ENCODE assay signal across 27 cellular contexts in the genomic region with DNA sequence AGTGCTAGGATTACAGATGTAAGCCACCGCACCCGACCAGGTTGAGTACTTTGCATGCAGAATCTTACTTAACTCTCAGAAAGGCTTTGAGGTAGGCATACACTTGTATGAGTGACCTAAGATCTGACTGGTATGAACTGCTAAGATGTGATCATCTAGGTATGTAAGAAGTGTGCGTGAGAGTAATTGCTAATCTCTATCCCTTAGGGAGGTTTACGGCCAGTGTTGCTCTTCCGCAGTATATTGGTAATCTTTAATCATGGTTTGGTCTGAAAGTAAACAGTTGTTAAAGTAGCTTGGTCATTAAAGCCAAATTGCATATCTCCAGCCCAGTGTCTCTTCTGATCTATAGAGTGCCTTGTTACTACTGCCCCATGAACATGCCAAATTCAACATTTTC.
"Had no signal": no experiment of that assay in that cellular context is flagged by ENCODE, and none has a peak within 500 bp of the region (broad histone marks: within the 10 kb centered on the region; RNA-seq: fewer than 3 reads in every experiment).

No MANE protein-coding gene starts in this region.

- H3K27ac ChIP-seq: body of pancreas, colonic mucosa had no signal

- H3K4me1 ChIP-seq: colonic mucosa had no signal

- ATAC-seq: activated CD8-positive, alpha-beta T cell treated with anti-CD3 and anti-CD28 coated beads for 36 hours; activated naive CD8-positive, alpha-beta T cell treated with anti-CD3 and anti-CD28 coated beads, Interleukin-2, amount 50 U/mL, for 24 hours; activated T-cell treated with anti-CD3 and anti-CD28 coated beads, Interleukin-2, amount 50 U/mL, for 4 hours; body of pancreas; esophagus mucosa; WTC11 had no signal

- H3K27ac Mint-ChIP-seq: activated CD4-positive, alpha-beta T cell treated with anti-CD3 and anti-CD28 coated beads, Interleukin-2, amount 10 ng/mL, durations not matched to agents 7 days and 5 days; activated CD8-positive, alpha-beta T cell treated with anti-CD3 and anti-CD28 coated beads for 36 hours; activated naive CD4-positive, alpha-beta T cell treated with anti-CD3 and anti-CD28 coated beads for 36 hours; activated naive CD4-positive, alpha-beta T cell treated with anti-CD3 and anti-CD28 coated beads, Interleukin-2, amount 50 U/mL, for 24 hours; activated naive CD8-positive, alpha-beta T cell treated with anti-CD3 and anti-CD28 coated beads for 36 hours; activated naive CD8-positive, alpha-beta T cell treated with anti-CD3 and anti-CD28 coated beads, Interleukin-2, amount 50 U/mL, for 24 hours; activated T-helper 2 cell treated with anti-CD3 and anti-CD28 coated beads, Interferon-gamma antibody, Interleukin-2, Interleukin-4, amounts not matched to agents 10 μg/mL and 5 μg/mL and 100 μg/mL, durations not matched to agents 14 hours and 24 hours and 36 hours; WTC11 had no signal

- H3K27me3 ChIP-seq: adrenal gland, body of pancreas, colonic mucosa had no signal

- H3K27me3 Mint-ChIP-seq: activated CD4-positive, alpha-beta T cell treated with anti-CD3 and anti-CD28 coated beads, Interleukin-2, amount 10 ng/mL, durations not matched to agents 7 days and 5 days; activated CD8-positive, alpha-beta T cell treated with anti-CD3 and anti-CD28 coated beads for 36 hours; activated naive CD4-positive, alpha-beta T cell treated with anti-CD3 and anti-CD28 coated beads, Interleukin-2, amount 50 U/mL, for 24 hours; activated naive CD8-positive, alpha-beta T cell treated with anti-CD3 and anti-CD28 coated beads for 36 hours; activated naive CD8-positive, alpha-beta T cell treated with anti-CD3 and anti-CD28 coated beads, Interleukin-2, amount 50 U/mL, for 24 hours had no signal

- H3K36me3 ChIP-seq: colonic mucosa had no signal

- H3K9me3 ChIP-seq: adrenal gland, body of pancreas, colonic mucosa had no signal

- H3K4me3 Mint-ChIP-seq: activated CD4-positive, alpha-beta T cell treated with anti-CD3 and anti-CD28 coated beads, Interleukin-2, amount 10 ng/mL, durations not matched to agents 7 days and 5 days; activated CD8-positive, alpha-beta T cell treated with anti-CD3 and anti-CD28 coated beads for 36 hours; activated naive CD4-positive, alpha-beta T cell treated with anti-CD3 and anti-CD28 coated beads for 36 hours; activated naive CD4-positive, alpha-beta T cell treated with anti-CD3 and anti-CD28 coated beads, Interleukin-2, amount 50 U/mL, for 24 hours; activated naive CD8-positive, alpha-beta T cell treated with anti-CD3 and anti-CD28 coated beads for 36 hours; activated naive CD8-positive, alpha-beta T cell treated with anti-CD3 and anti-CD28 coated beads, Interleukin-2, amount 50 U/mL, for 24 hours; activated T-cell treated with anti-CD3 and anti-CD28 coated beads, Interleukin-2, amount 50 U/mL, for 4 hours; WTC11 had no signal

- H3K9me3 Mint-ChIP-seq: activated CD4-positive, alpha-beta T cell treated with anti-CD3 and anti-CD28 coated beads, Interleukin-2, amount 10 ng/mL, durations not matched to agents 7 days and 5 days; activated CD8-positive, alpha-beta T cell treated with anti-CD3 and anti-CD28 coated beads for 36 hours; activated naive CD4-positive, alpha-beta T cell treated with anti-CD3 and anti-CD28 coated beads for 36 hours; activated naive CD4-positive, alpha-beta T cell treated with anti-CD3 and anti-CD28 coated beads, Interleukin-2, amount 50 U/mL, for 24 hours; activated naive CD8-positive, alpha-beta T cell treated with anti-CD3 and anti-CD28 coated beads for 36 hours; activated naive CD8-positive, alpha-beta T cell treated with anti-CD3 and anti-CD28 coated beads, Interleukin-2, amount 50 U/mL, for 24 hours; activated T-cell treated with anti-CD3 and anti-CD28 coated beads, Interleukin-2, amount 50 U/mL, for 4 hours; activated T-helper 2 cell treated with anti-CD3 and anti-CD28 coated beads, Interferon-gamma antibody, Interleukin-2, Interleukin-4, amounts not matched to agents 10 μg/mL and 5 μg/mL and 100 μg/mL, durations not matched to agents 14 hours and 24 hours and 36 hours; WTC11 had no signal

- DNase-seq: activated CD4-positive, alpha-beta T cell treated with anti-CD3 and anti-CD28 coated beads for 1 hour; activated CD4-positive, alpha-beta T cell treated with anti-CD3 and anti-CD28 coated beads for 4 hours; activated CD4-positive, alpha-beta T cell treated with anti-CD3 and anti-CD28 coated beads, Interleukin-2, amount 10 ng/mL, durations not matched to agents 7 days and 5 days; activated CD4-positive, alpha-beta T cell treated with anti-CD3 and anti-CD28 coated beads, Interleukin-2, amount 50 U/mL, for 4 hours; activated CD8-positive, alpha-beta memory T cell treated with anti-CD3 and anti-CD28 coated beads for 24 hours; activated CD8-positive, alpha-beta T cell treated with anti-CD3 and anti-CD28 coated beads for 36 hours; activated effector memory CD4-positive, alpha-beta T cell treated with anti-CD3 and anti-CD28 coated beads, Interleukin-2, amount 50 U/mL, for 16 hours; activated naive CD4-positive, alpha-beta T cell treated with anti-CD3 and anti-CD28 coated beads for 36 hours; activated naive CD8-positive, alpha-beta T cell treated with anti-CD3 and anti-CD28 coated beads for 36 hours; activated naive CD8-positive, alpha-beta T cell treated with anti-CD3 and anti-CD28 coated beads, Interleukin-2, amount 50 U/mL, for 24 hours; activated T-cell treated with anti-CD3 and anti-CD28 coated beads, Interleukin-2, amount 50 U/mL, for 4 hours; adrenal gland; amygdala; aorta; body of pancreas; central memory CD4-positive, alpha-beta T cell; cerebellar nuclear complex; colonic mucosa; effector CD8-positive, alpha-beta T cell; foreskin fibroblast; head of caudate nucleus; T-helper 1 cell; T-helper 2 cell had no signal

- H3K4me3 ChIP-seq: adrenal gland, body of pancreas, colonic mucosa had no signal
